1 cellular context compared by ENCODE assay signal in genomic region chr17:76019830-76020467, GRCh38.
TF ChIP-seq lines count a peak whose summit lies in the region.

No MANE protein-coding gene starts in this region.

TF ChIP-seq in H1, 55 proteins besides CTCF, POLR2A, EP300 and RAD21:
- no peak for TF ChIP-seq CHD1 (IDR thresholded peaks at IDR 0.05; ENCODE audit: low read depth, low read length)
- no peak for TF ChIP-seq BCL11A (IDR thresholded peaks at IDR 0.05; ENCODE audit: low read depth in 2 of 2, low read length in 2 of 2)
- no peak for TF ChIP-seq MAX (IDR thresholded peaks at IDR 0.05)
- TF ChIP-seq BRCA1 (IDR thresholded peaks at IDR 0.05; ENCODE audit: low read depth, low read length) = peak; percentile 88
TF ChIP-seq in H1: peak in this region for 1.
